In the genomic region with DNA sequence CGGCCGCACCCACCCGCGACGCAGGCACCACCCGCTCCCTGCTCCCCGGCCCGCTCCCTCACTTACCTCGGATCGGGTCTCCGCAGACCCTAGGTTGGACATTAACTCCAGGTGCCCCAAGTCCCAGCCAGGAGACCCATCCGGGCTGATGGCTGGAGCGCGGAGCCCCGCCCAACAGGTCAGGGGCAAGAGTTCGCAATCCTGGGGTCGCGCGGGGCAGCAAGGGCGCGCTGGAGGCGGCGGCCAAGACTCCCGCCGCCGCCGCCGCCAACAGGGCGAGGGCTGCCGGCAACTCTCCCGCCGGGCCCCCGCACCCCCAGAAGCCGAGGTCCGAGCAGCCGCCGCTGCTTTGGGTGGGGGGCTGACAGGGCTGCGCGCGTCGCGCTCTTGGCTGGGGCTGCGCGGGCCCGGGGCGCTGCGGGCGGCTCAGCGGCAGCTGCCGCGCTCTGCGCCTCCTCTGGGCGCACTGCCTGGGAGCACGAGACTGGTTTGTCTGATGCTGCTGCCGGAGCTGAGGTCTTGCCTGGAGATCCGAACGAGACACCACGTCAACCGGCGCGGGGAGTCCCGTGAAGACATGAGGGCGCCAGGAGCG, we compare ENCODE assay signal across 8 cellular contexts. TPM values are rescaled to one million over a fixed set of nuclear protein-coding genes. Genes with fewer than 3 reads are reported as not detected.
A peak's percentile ranks its signal among the peaks of the same experiment; 100 is the strongest.
DNase-seq lines count a peak whose midpoint lies in the region; FAIRE-seq and TF ChIP-seq lines count a peak whose summit lies in the region.

No MANE protein-coding gene starts in this region.

- H3K27ac ChIP-seq in MM.1S (ENCODE audit: low read length) (peak overlapping the region; percentile 2; the same call in 1 of the 2 replicates), brain microvascular endothelial cell (no peak overlapping the region), kidney (ENCODE audit: low read depth in 2 of 2, low read length in 2 of 2) (peak overlapping the region in 1 of 2 donors; percentile 24), stomach smooth muscle (ENCODE audit: low read length) (peak overlapping the region; percentile 80)

- H3K9me2 ChIP-seq in MM.1S (replicated peaks; ENCODE audit: insufficient read depth, low read length) = no peaks in the 10 kb centered on the region

- H3K9me3 ChIP-seq in MM.1S (replicated peaks; ENCODE audit: insufficient read depth, low read length) (no peaks in the 10 kb centered on the region), kidney (ENCODE audit: control insufficient read depth in 1 of 2, low read length in 2 of 2) (no peaks in the 10 kb centered on the region), stomach smooth muscle (ENCODE audit: control insufficient read depth in 2 of 2, low read length in 2 of 2) (no peaks in the 10 kb centered on the region)

- in situ Hi-C loops in brain microvascular endothelial cell (cut with HindIII; ENCODE audit: low pct_ligation_motif_present, low sequenced_read_pairs) = loop anchor here (25.0 kb wide), 1 partner anchor 348 kb away; no protein-coding TSS in a partner anchor

- H3K27me3 ChIP-seq in MM.1S (replicated peaks; ENCODE audit: insufficient read depth, low read length) = no peaks in the 10 kb centered on the region
- H3K27me3 ChIP-seq in brain microvascular endothelial cell (replicated peaks) = peaks cover 18% of the 10 kb centered on the region
- peaks cover 0 to 5% of the 10 kb centered on the region in 2 donors for H3K27me3 ChIP-seq in stomach smooth muscle (ENCODE audit: control insufficient read depth in 1 of 2, insufficient read depth in 2 of 2, low read length in 2 of 2)

- H3K4me3 ChIP-seq in MM.1S (ENCODE audit: low read length) = peak overlapping the region; percentile 68
- peak overlapping the region; percentile 69 for H3K4me3 ChIP-seq in brain microvascular endothelial cell (ENCODE audit: low read depth, low read length)
- H3K4me3 ChIP-seq in kidney (ENCODE audit: low read length in 2 of 2) = peak overlapping the region; percentile 53 to 56
- H3K4me3 ChIP-seq in stomach smooth muscle (ENCODE audit: low read length in 2 of 2) = peak overlapping the region; percentile 84 to 87

- peaks cover 14% of the 10 kb centered on the region; the same call in 1 of the 2 replicates for H3F3A ChIP-seq in MM.1S (ENCODE audit: insufficient read depth, low read length)

- FAIRE-seq in kidney (lab: Jason Lieb, UNC) = no peak

- H3K4me1 ChIP-seq in MM.1S (ENCODE audit: low read length) (peaks cover 8% of the 10 kb centered on the region), kidney (ENCODE audit: control insufficient read depth in 1 of 2, insufficient read depth in 1 of 2, low read depth in 1 of 2, low read length in 2 of 2) (peaks cover 0 to 23% of the 10 kb centered on the region in 2 donors), stomach smooth muscle (ENCODE audit: control insufficient read depth, insufficient read depth, low read length) (peaks cover 54% of the 10 kb centered on the region)

- H3K9ac ChIP-seq in MM.1S (ENCODE audit: low read length) = peak overlapping the region; percentile 70
- no peak overlapping the region for H3K9ac ChIP-seq in kidney (ENCODE audit: low read length in 2 of 2)
- H3K9ac ChIP-seq in stomach smooth muscle (ENCODE audit: low read length in 2 of 2) = peak overlapping the region; percentile 76 to 78

- peak overlapping the region; percentile 82 for H3K4me2 ChIP-seq in MM.1S (ENCODE audit: low read depth, low read length)

- H3K36me3 ChIP-seq in MM.1S (replicated peaks; ENCODE audit: insufficient read depth, low read length) (no peaks in the 10 kb centered on the region), brain microvascular endothelial cell (replicated peaks) (no peaks in the 10 kb centered on the region), kidney (ENCODE audit: control insufficient read depth in 1 of 2, insufficient read depth in 2 of 2, low read length in 2 of 2) (no peaks in the 10 kb centered on the region), stomach smooth muscle (ENCODE audit: control insufficient read depth in 2 of 2, insufficient read depth in 2 of 2, low read length in 2 of 2) (no peaks in the 10 kb centered on the region)

- H3K79me2 ChIP-seq in MM.1S (ENCODE audit: low read length) = peaks cover 59% of the 10 kb centered on the region

- peak; percentile 69 for DNase-seq in Daoy (ENCODE audit: low read depth)
- peak; percentile 79 for DNase-seq in MM.1S
- peak; percentile 53 for DNase-seq in brain microvascular endothelial cell
- DNase-seq in kidney = peak; percentile 82
- no peak for DNase-seq in activated effector memory CD4-positive, alpha-beta T cell treated with anti-CD3 and anti-CD28 coated beads, Interleukin-2, amount 50 U/mL, for 16 hours
- DNase-seq in RPMI8226 = no peak
- DNase-seq in stimulated activated CD4-positive, alpha-beta T cell treated with anti-CD3 and anti-CD28 coated beads, Interleukin-2, amount 100 ng/mL, for 48 hours = no peak

- H2AFZ ChIP-seq in MM.1S (ENCODE audit: low read length) = peak overlapping the region; percentile 45

- TF ChIP-seq CTCF in MM.1S (IDR thresholded peaks at IDR 0.05; ENCODE audit: low read length) (no peak), brain microvascular endothelial cell (IDR thresholded peaks at IDR 0.05; ENCODE audit: low read depth, low read length, missing control alignments) (no peak), kidney (IDR thresholded peaks at IDR 0.05; ENCODE audit: borderline replicate concordance, extremely low read depth, insufficient read depth) (no peak)

- intact Hi-C loops in kidney (cut with DNase I) = loop anchor here (5.0 kb wide), 1 partner anchor 348 kb away; no protein-coding TSS in a partner anchor

- H4K20me1 ChIP-seq in MM.1S (ENCODE audit: insufficient read depth, low read length) = no peaks in the 10 kb centered on the region

RNA-seq across cellular contexts. Expression of a gene that starts 0.3 kb away (rescaled TPM):
- total RNA-seq in Daoy (2014; rRNA removed; shearing (Covaris generic)) = 1.7 and 1.8 TPM in 2 replicates
- total RNA-seq in kidney = 0.88 TPM
- polyA plus RNA-seq in kidney (ENCODE audit: insufficient read depth, low read depth, low replicate concordance) = 0.34 TPM

Comparison
In these comparisons a context has a peak if more than half of its experiments do, and no peak if none do; other contexts are left out.
1. DNase-seq: peak in Daoy (single experiment), MM.1S (single experiment), brain microvascular endothelial cell (single experiment) and kidney (single experiment); none in activated effector memory CD4-positive, alpha-beta T cell treated with anti-CD3 and anti-CD28 coated beads, Interleukin-2, amount 50 U/mL, for 16 hours (single experiment), RPMI8226 (single experiment) and stimulated activated CD4-positive, alpha-beta T cell treated with anti-CD3 and anti-CD28 coated beads, Interleukin-2, amount 100 ng/mL, for 48 hours (0 of 2).
2. H3K9ac ChIP-seq: peak in MM.1S (single experiment) and stomach smooth muscle (2 of 2); none in kidney (0 of 2).
3. Peak in every context shown above with its lines, with median percentiles within 50 percentile points of each other: H3K4me3 ChIP-seq.